ENCODE assay signal across 13 cellular contexts in genomic region chr6:36610041-36610440, GRCh38. TPM values are rescaled to one million over a fixed set of nuclear protein-coding genes. Genes with fewer than 3 reads are reported as not detected.
DNase-seq lines count a peak whose midpoint lies in the region; ATAC-seq and TF ChIP-seq lines count a peak whose summit lies in the region.
"Had no signal": no experiment of that assay in that cellular context is flagged by ENCODE, and none has a peak within 500 bp of the region (broad histone marks: within the 10 kb centered on the region; RNA-seq: fewer than 3 reads in every experiment).

No MANE protein-coding gene starts in this region.

- peak overlapping the region; percentile 34 to 97 (median 66) for H3K27ac Mint-ChIP-seq in CD4-positive, alpha-beta memory T cell
- H3K27ac Mint-ChIP-seq in IgD-negative memory B cell (peak overlapping the region; percentile 25 to 92 (median 51)), brain (peak overlapping the region in 4 of 5 experiments; percentile 51 to 97 (median 76)), neural crest cell (ENCODE audit: unreplicated experiment) (no peak overlapping the region)

- no peaks in the 10 kb centered on the region for H3K27me3 ChIP-seq in CD4-positive, alpha-beta memory T cell (ENCODE audit: insufficient read depth, low read length)
- H3K27me3 ChIP-seq in prostate gland (replicated peaks; ENCODE audit: insufficient read depth): no peaks in the 10 kb centered on the region
- H3K27me3 ChIP-seq: BLaER1 treated with 17β-estradiol and CSF1 and Interleukin-3, amounts not matched to agents 10 nM and 100 nM; breast epithelium had no signal

- no peak for DNase-seq in CD4-positive, alpha-beta memory T cell
- DNase-seq in neural crest cell (ENCODE audit: low read depth, low spot score) (no peak), NCI-H2081 treated with DMSO at 0.1 percent for 48 hours (lab: John Stamatoyannopoulos, UW) (no peak), UCSD-AML1 (lab: John Stamatoyannopoulos, UW; ENCODE audit: unreplicated experiment) (no peak), prostate gland (ENCODE audit: low spot score) (no peak)
- DNase-seq: activated T-cell treated with anti-CD3 and anti-CD28 coated beads, Interleukin-2, amount 50 U/mL, for 4 hours; islet precursor cell; MV-4-11 had no signal

- ATAC-seq in GM19397 (IDR thresholded peaks at IDR 0.05; ENCODE audit: unreplicated experiment): no peak
- ATAC-seq: activated T-cell treated with anti-CD3 and anti-CD28 coated beads, Interleukin-2, amount 50 U/mL, for 4 hours had no signal

- H3K27me3 Mint-ChIP-seq in CD4-positive, alpha-beta memory T cell: no peaks in the 10 kb centered on the region
- no peaks in the 10 kb centered on the region for H3K27me3 Mint-ChIP-seq in IgD-negative memory B cell
- no peaks in the 10 kb centered on the region for H3K27me3 Mint-ChIP-seq in brain
- H3K27me3 Mint-ChIP-seq in neural crest cell (ENCODE audit: low read depth): peaks cover 13% of the 10 kb centered on the region

- H3K9me3 Mint-ChIP-seq in CD4-positive, alpha-beta memory T cell: no peaks in the 10 kb centered on the region
- H3K9me3 Mint-ChIP-seq in IgD-negative memory B cell (no peaks in the 10 kb centered on the region), brain (peaks cover 0 to 4% (median 2%) of the 10 kb centered on the region in 5 experiments), neural crest cell (no peaks in the 10 kb centered on the region)
- H3K9me3 Mint-ChIP-seq: activated T-cell treated with anti-CD3 and anti-CD28 coated beads, Interleukin-2, amount 50 U/mL, for 4 hours had no signal

- CTCF ChIA-PET in CD4-positive, alpha-beta memory T cell (lab: Charles Lee; ENCODE audit: partially characterized antibody): interaction anchor here (0.7 to 1.5 kb wide), 7 partner anchors 12 to 148 kb away, joined by 3 to 5 read pairs (median 3); partner anchors contain the start of gene CDKN1A

- TF ChIP-seq CTCF in brain (conservative IDR thresholded peaks at IDR 0.05) (no peak), neural crest cell (conservative IDR thresholded peaks at IDR 0.05) (no peak), prostate gland (IDR thresholded peaks at IDR 0.05) (no peak)

- TF ChIP-seq POLR2A in prostate gland (IDR thresholded peaks at IDR 0.05): no peak

- POLR2A ChIA-PET in CD4-positive, alpha-beta memory T cell (lab: Charles Lee; ENCODE audit: partially characterized antibody): interaction anchor here (0.6 to 8.9 kb wide), 3 partner anchors 13 to 563 kb away, joined by 3 to 148 read pairs (median 3); partner anchors contain the start of gene SRSF3

- H3K9me3 ChIP-seq in CD4-positive, alpha-beta memory T cell (ENCODE audit: control insufficient read depth in 1 of 2, low read length in 2 of 2): no peaks in the 10 kb centered on the region
- H3K9me3 ChIP-seq in prostate gland: no peaks in the 10 kb centered on the region

- H3K4me1 ChIP-seq in CD4-positive, alpha-beta memory T cell (ENCODE audit: insufficient read depth, low read length): peaks cover 56% of the 10 kb centered on the region
- no peaks in the 10 kb centered on the region for H3K4me1 ChIP-seq in prostate gland (replicated peaks)

- no peak overlapping the region for H3K4me3 ChIP-seq in CD4-positive, alpha-beta memory T cell (ENCODE audit: low read length in 2 of 2)
- no peak overlapping the region for H3K4me3 ChIP-seq in prostate gland
- H3K4me3 ChIP-seq: BLaER1 treated with 17β-estradiol and CSF1 and Interleukin-3, amounts not matched to agents 10 nM and 100 nM; breast epithelium had no signal

- WGBS in prostate gland: 95% methylated on average over 9 of the region's 9 CpGs

- H3K27ac ChIP-seq in CD4-positive, alpha-beta memory T cell (ENCODE audit: low read depth, low read length): no peak overlapping the region
- no peak overlapping the region for H3K27ac ChIP-seq in prostate gland

- H3K36me3 Mint-ChIP-seq in CD4-positive, alpha-beta memory T cell: peaks cover 51 to 77% of the 10 kb centered on the region in 2 donors
- H3K36me3 Mint-ChIP-seq in IgD-negative memory B cell: peaks cover 14% of the 10 kb centered on the region
- H3K36me3 Mint-ChIP-seq in brain: peaks cover 99% of the 10 kb centered on the region
- H3K36me3 Mint-ChIP-seq in neural crest cell (ENCODE audit: low read depth): peaks cover 37% of the 10 kb centered on the region

- intact Hi-C loops in CD4-positive, alpha-beta memory T cell (cut with micrococcal nuclease): no loop called here
- intact Hi-C loops in prostate gland (cut with DNase I): loop anchor here (10.0 kb wide), 1 partner anchor 235 kb away; no protein-coding TSS in a partner anchor

- peaks cover 42% of the 10 kb centered on the region for H3K36me3 ChIP-seq in CD4-positive, alpha-beta memory T cell (ENCODE audit: insufficient read depth, low read length)
- peaks cover 0 to 4% of the 10 kb centered on the region in 2 donors for H3K36me3 ChIP-seq in prostate gland
- H3K36me3 ChIP-seq: breast epithelium had no signal

- H3K4me3 Mint-ChIP-seq in CD4-positive, alpha-beta memory T cell: peak overlapping the region in 1 of 8 donors; percentile 24
- H3K4me3 Mint-ChIP-seq in IgD-negative memory B cell (peak overlapping the region in 3 of 4 donors; percentile 31 to 64 (median 51)), brain (no peak overlapping the region), neural crest cell (peak overlapping the region; percentile 54)
- H3K4me3 Mint-ChIP-seq: activated T-cell treated with anti-CD3 and anti-CD28 coated beads, Interleukin-2, amount 50 U/mL, for 4 hours had no signal

- H3K4me1 Mint-ChIP-seq in CD4-positive, alpha-beta memory T cell: peaks cover 32 to 61% (median 43%) of the 10 kb centered on the region in 4 donors
- H3K4me1 Mint-ChIP-seq in IgD-negative memory B cell (peaks cover 28 to 45% (median 44%) of the 10 kb centered on the region in 3 donors), brain (peaks cover 46% of the 10 kb centered on the region), neural crest cell (peaks cover 16% of the 10 kb centered on the region)

RNA-seq across cellular contexts. Expression of gene SRSF3, which starts 15.9 kb away (rescaled TPM):
- 100 to 1,000 TPM; 337 to 350 TPM for total RNA-seq in CD4-positive, alpha-beta memory T cell
- polyA plus RNA-seq in CD4-positive, alpha-beta memory T cell: 100 to 1,000 TPM; 293 to 328 TPM
- polyA plus RNA-seq in IgD-negative memory B cell (384 TPM), brain (ENCODE audit: insufficient read depth, low read depth, low replicate concordance) (187 TPM)
- total RNA-seq in neural crest cell (611 and 636 TPM in 2 replicates), prostate gland (100 to 1,000 TPM; 111 to 153 TPM)

Comparison
In these comparisons a context has a peak if more than half of its experiments do, and no peak if none do; other contexts are left out.
1. H3K4me3 Mint-ChIP-seq: peak in IgD-negative memory B cell (3 of 4) and neural crest cell (single experiment); none in brain (0 of 5).